ENCODE assay signal across 9 cellular contexts in the genomic region with DNA sequence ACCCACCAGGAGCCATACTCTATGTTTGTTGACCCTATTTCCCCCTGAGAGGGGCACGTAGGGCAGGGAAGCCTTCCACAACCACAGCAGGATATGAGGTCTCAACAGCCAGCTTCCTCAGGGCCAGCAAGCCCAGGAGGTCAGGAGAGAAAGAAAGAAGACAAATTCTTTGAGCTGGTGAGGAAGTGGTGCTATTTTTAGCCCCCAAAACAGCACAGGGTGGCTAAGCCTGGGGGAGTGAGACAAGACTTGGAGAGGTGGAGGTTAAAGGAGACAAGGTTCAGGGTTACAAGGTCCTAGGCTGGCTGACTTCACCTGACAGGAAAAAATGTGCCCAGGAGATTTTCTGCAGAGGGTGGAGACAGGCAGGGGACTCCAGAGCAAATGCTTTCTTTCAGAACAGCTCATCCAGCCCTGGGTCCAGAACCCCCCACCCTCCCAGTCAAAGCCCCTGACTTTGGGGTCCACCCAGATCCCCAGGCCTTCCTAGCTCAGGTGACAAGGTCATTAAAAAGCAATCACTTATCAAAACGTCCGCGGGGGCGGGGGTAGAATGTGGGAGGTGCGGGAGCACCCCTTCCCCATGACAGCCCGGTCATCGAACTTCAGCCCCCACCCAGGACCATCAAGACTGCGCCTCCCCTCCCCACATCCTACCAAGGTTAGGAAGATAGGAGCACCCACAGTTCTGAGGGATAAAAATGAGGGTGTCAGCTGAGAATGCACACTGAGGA. TPM values are rescaled to one million over a fixed set of nuclear protein-coding genes. Genes with fewer than 3 reads are reported as not detected.
DNase-seq lines count a peak whose midpoint lies in the region; ATAC-seq and TF ChIP-seq lines count a peak whose summit lies in the region.
"Had no signal": no experiment of that assay in that cellular context is flagged by ENCODE, and none has a peak within 500 bp of the region (broad histone marks: within the 10 kb centered on the region; RNA-seq: fewer than 3 reads in every experiment).

No MANE protein-coding gene starts in this region.

- H3K18ac ChIP-seq in mesendoderm (ENCODE audit: low read length): no peak overlapping the region

- no peak for TF ChIP-seq CTCF in AG04450 (IDR thresholded peaks at IDR 0.05; ENCODE audit: low read depth, low read length)
- no peak for TF ChIP-seq CTCF in HFF-Myc (IDR thresholded peaks at IDR 0.05; ENCODE audit: low read depth, low read length, missing control alignments)
- TF ChIP-seq CTCF in ascending aorta (IDR thresholded peaks at IDR 0.05): no peak

- H2AK5ac ChIP-seq in mesendoderm (ENCODE audit: low read length): no peak overlapping the region

- WGBS in mesendoderm (ENCODE audit: extremely low coverage, insufficient coverage, low lambda C conversion rate): no CpG with 5 or more reads among the region's 9 CpGs

- H3K9ac ChIP-seq in mesendoderm (ENCODE audit: low read length): peak overlapping the region; percentile 86

- no peaks in the 10 kb centered on the region for H3K9me3 ChIP-seq in AG04450 (ENCODE audit: control insufficient read depth, insufficient read depth, low read length)
- H3K9me3 ChIP-seq in ascending aorta: no peaks in the 10 kb centered on the region

- H2BK120ac ChIP-seq in mesendoderm (ENCODE audit: low read depth, low read length): no peak overlapping the region

- no peak overlapping the region for H2BK15ac ChIP-seq in mesendoderm (replicated peaks; ENCODE audit: low read depth)

- no peak overlapping the region for H3K27ac ChIP-seq in AG04450 (ENCODE audit: low read depth, low read length)
- H3K27ac ChIP-seq in ascending aorta: peak overlapping the region; percentile 75 to 78
- peak overlapping the region; percentile 16 for H3K27ac ChIP-seq in mesendoderm (ENCODE audit: low read depth, low read length)

- no peak overlapping the region for H3K4ac ChIP-seq in mesendoderm (ENCODE audit: low read depth, low read length)

- H4K5ac ChIP-seq in mesendoderm (ENCODE audit: low read length): no peak overlapping the region

- POLR2A ChIA-PET in AG04450 (lab: Yijun Ruan, JAX): interaction anchor here (1.0 kb wide), 1 partner anchor 29 kb away, joined by 3 read pairs; a partner anchor contains a TSS

- H3K4me1 ChIP-seq in ascending aorta (peaks cover 0 to 11% of the 10 kb centered on the region in 2 donors), mesendoderm (ENCODE audit: control insufficient read depth, low read depth, low read length) (peaks cover 11% of the 10 kb centered on the region)

- H3K27me3 ChIP-seq in AG04450 (ENCODE audit: control insufficient read depth, insufficient read depth, low read length) (no peaks in the 10 kb centered on the region), ascending aorta (no peaks in the 10 kb centered on the region), mesendoderm (ENCODE audit: insufficient read depth, low read length, poor library complexity) (no peaks in the 10 kb centered on the region)

- H2BK5ac ChIP-seq in mesendoderm (ENCODE audit: low read length): no peak overlapping the region

- no peak overlapping the region for H3K23ac ChIP-seq in mesendoderm (ENCODE audit: low read length)

- peak overlapping the region; percentile 83 for H3K4me2 ChIP-seq in mesendoderm (ENCODE audit: low read length)

- ATAC-seq in GM19467 (IDR thresholded peaks at IDR 0.05; ENCODE audit: unreplicated experiment) (no peak), GM19452 (IDR thresholded peaks at IDR 0.05; ENCODE audit: unreplicated experiment) (no peak)
- ATAC-seq: HCT116 had no signal

- H3K79me2 ChIP-seq in mesendoderm (ENCODE audit: control insufficient read depth, insufficient read depth, low read length): peaks cover 2% of the 10 kb centered on the region

- peak overlapping the region; percentile 88 for H3K56ac ChIP-seq in mesendoderm (ENCODE audit: low read length)

- intact Hi-C loops in ascending aorta (cut with DNase I): loop anchor here (2.0 kb wide), 1 partner anchor 18 kb away; a partner anchor contains a TSS

- H3K4me3 ChIP-seq in AG04450 (ENCODE audit: low read depth, low read length) (peak overlapping the region; percentile 88), HFF-Myc (replicated peaks; ENCODE audit: low read depth, low read length) (peak overlapping the region; percentile 75), ascending aorta (peak overlapping the region; percentile 67 to 87), mesendoderm (ENCODE audit: low read length) (peak overlapping the region; percentile 61)

- no peak for DNase-seq in AG04450 (ENCODE audit: low read depth, low spot score)
- no peak for DNase-seq in HFF-Myc (ENCODE audit: extremely low read depth, low read depth)
- DNase-seq in ascending aorta (ENCODE audit: low spot score in 2 of 2): no peak
- peak; percentile 37 for DNase-seq in mesendoderm
- DNase-seq in NCI-H446 treated with DMSO at 0.1 percent for 48 hours (lab: John Stamatoyannopoulos, UW): no peak
- no peak for DNase-seq in anterior cingulate cortex (lab: John Stamatoyannopoulos, UW)

- H3K36me3 ChIP-seq in ascending aorta (peaks cover 3 to 19% of the 10 kb centered on the region in 2 donors), mesendoderm (ENCODE audit: control insufficient read depth, insufficient read depth, low read length) (peaks cover under 1% of the 10 kb centered on the region)

- H4K8ac ChIP-seq in mesendoderm (ENCODE audit: low read depth, low read length): no peak overlapping the region

- CTCF ChIA-PET in AG04450 (lab: Charles Lee): no interaction called here

- H3K79me1 ChIP-seq in mesendoderm (ENCODE audit: low read length): peaks cover 9% of the 10 kb centered on the region

RNA-seq across cellular contexts. Expression of a gene that starts 1.3 kb away (rescaled TPM):
- polyA plus RNA-seq in AG04450 (2011; rRNA removed): 25.8 and 27.3 TPM in 2 replicates
- polyA minus RNA-seq in AG04450 (2011; rRNA and poly(A)+ RNA removed): 48.2 and 54.4 TPM in 2 replicates
- 5.9 TPM for total RNA-seq in ascending aorta
- 27.6 TPM for polyA plus RNA-seq in mesendoderm (2013, experiment 1 of 2)
- 28.5 TPM for polyA plus RNA-seq in mesendoderm (2013, experiment 2 of 2)

RNA-seq across cellular contexts. Expression of a gene that starts 11.2 kb away (rescaled TPM):
- polyA plus RNA-seq in AG04450 (2011; rRNA removed): 47.6 and 52.7 TPM in 2 replicates
- polyA minus RNA-seq in AG04450 (2011; rRNA and poly(A)+ RNA removed): 44.2 and 50.1 TPM in 2 replicates
- 87.3 TPM for total RNA-seq in ascending aorta
- 146 TPM for polyA plus RNA-seq in mesendoderm (2013, experiment 1 of 2)
- polyA plus RNA-seq in mesendoderm (2013, experiment 2 of 2): 148 TPM

RNA-seq across cellular contexts. Expression of a gene that starts 17.0 kb away (rescaled TPM):
- 10.1 and 11.8 TPM in 2 replicates for polyA plus RNA-seq in AG04450 (2011; rRNA removed)
- polyA minus RNA-seq in AG04450 (2011; rRNA and poly(A)+ RNA removed): 0.69 and 1.5 TPM in 2 replicates
- total RNA-seq in ascending aorta: 36.7 TPM
- 6.0 TPM for polyA plus RNA-seq in mesendoderm (2013, experiment 1 of 2)
- polyA plus RNA-seq in mesendoderm (2013, experiment 2 of 2): 6.8 TPM

RNA-seq across cellular contexts. Expression of a gene that starts 20.3 kb away (rescaled TPM):
- 13.9 and 17.0 TPM in 2 replicates for polyA plus RNA-seq in AG04450 (2011; rRNA removed)
- polyA minus RNA-seq in AG04450 (2011; rRNA and poly(A)+ RNA removed): 20.1 and 21.4 TPM in 2 replicates
- 39.8 TPM for total RNA-seq in ascending aorta
- polyA plus RNA-seq in mesendoderm (2013, experiment 1 of 2): 1.5 TPM
- 1.6 TPM for polyA plus RNA-seq in mesendoderm (2013, experiment 2 of 2)
